9 cellular contexts compared by ENCODE assay signal in genomic region chr14:65321370-65321875, GRCh38.
DNase-seq lines count a peak whose midpoint lies in the region; ATAC-seq and TF ChIP-seq lines count a peak whose summit lies in the region.
"Had no signal": no experiment of that assay in that cellular context is flagged by ENCODE, and none has a peak within 500 bp of the region (broad histone marks: within the 10 kb centered on the region; RNA-seq: fewer than 3 reads in every experiment).

No MANE protein-coding gene starts in this region.

- TF ChIP-seq CTCF in Calu3 (IDR thresholded peaks at IDR 0.05; ENCODE audit: unreplicated experiment) (no peak), endothelial cell (IDR thresholded peaks at IDR 0.05; ENCODE audit: unreplicated experiment) (no peak)

- H3K4me3 Mint-ChIP-seq in Calu3 (ENCODE audit: low read depth, unreplicated experiment) (no peak overlapping the region), endothelial cell (ENCODE audit: unreplicated experiment) (no peak overlapping the region)
- peak overlapping the region; percentile 32 for H3K4me3 Mint-ChIP-seq in activated T-helper 17 cell treated with anti-CD3 and anti-CD28 coated beads, Interleukin-2, amount 50 U/mL, for 72 hours

- CTCF ChIA-PET in Calu3 (lab: Charles Lee): interaction anchor here (0.7 to 1.6 kb wide), 3 partner anchors 17 to 91 kb away, joined by 3 to 4 read pairs (median 3); no protein-coding TSS in a partner anchor

- H3K27ac Mint-ChIP-seq in Calu3 (ENCODE audit: unreplicated experiment) (peak overlapping the region; percentile 4), endothelial cell (ENCODE audit: unreplicated experiment) (no peak overlapping the region)
- H3K27ac Mint-ChIP-seq in activated T-helper 17 cell treated with anti-CD3 and anti-CD28 coated beads, Interleukin-2, amount 50 U/mL, for 72 hours: peak overlapping the region; percentile 54

- ATAC-seq in GM19395 (IDR thresholded peaks at IDR 0.05; ENCODE audit: unreplicated experiment) (peak; percentile 47), HG03378 (IDR thresholded peaks at IDR 0.05; ENCODE audit: unreplicated experiment) (peak; percentile 45)
- ATAC-seq in activated T-helper 17 cell treated with anti-CD3 and anti-CD28 coated beads, Interleukin-2, amount 50 U/mL, for 72 hours (replicated peaks): peak; percentile 85

- intact Hi-C loops in Calu3 (cut with micrococcal nuclease; ENCODE audit: unreplicated experiment): no loop called here

- no peak for DNase-seq in Calu3
- DNase-seq in endothelial cell (ENCODE audit: low spot score): no peak
- DNase-seq in NCI-H1105 treated with DMSO at 0.1 percent for 48 hours (lab: John Stamatoyannopoulos, UW): no peak
- no peak for DNase-seq in NCI-H2171 (lab: John Stamatoyannopoulos, UW)
- DNase-seq in NCI-H524 (lab: John Stamatoyannopoulos, UW): no peak
- DNase-seq: GDM1 had no signal

- H3K4me1 Mint-ChIP-seq in Calu3 (ENCODE audit: low read depth, unreplicated experiment) (peaks cover 30% of the 10 kb centered on the region), endothelial cell (ENCODE audit: unreplicated experiment) (no peaks in the 10 kb centered on the region)
- peaks cover 11% of the 10 kb centered on the region for H3K4me1 Mint-ChIP-seq in activated T-helper 17 cell treated with anti-CD3 and anti-CD28 coated beads, Interleukin-2, amount 50 U/mL, for 72 hours

- no peaks in the 10 kb centered on the region for H3K27me3 Mint-ChIP-seq in Calu3 (ENCODE audit: unreplicated experiment)
- no peaks in the 10 kb centered on the region for H3K27me3 Mint-ChIP-seq in activated T-helper 17 cell treated with anti-CD3 and anti-CD28 coated beads, Interleukin-2, amount 50 U/mL, for 72 hours
- no peaks in the 10 kb centered on the region for H3K27me3 Mint-ChIP-seq in endothelial cell (ENCODE audit: unreplicated experiment)

- BruUV-seq in Calu3 (replicated peaks; lab: Mats Ljungman, UMichigan): no TSS peak

- H3K36me3 Mint-ChIP-seq in Calu3 (ENCODE audit: insufficient read depth, unreplicated experiment) (no peaks in the 10 kb centered on the region), endothelial cell (ENCODE audit: low read depth, unreplicated experiment) (no peaks in the 10 kb centered on the region)
- no peaks in the 10 kb centered on the region for H3K36me3 Mint-ChIP-seq in activated T-helper 17 cell treated with anti-CD3 and anti-CD28 coated beads, Interleukin-2, amount 50 U/mL, for 72 hours (ENCODE audit: low read depth)

- H3K9me3 Mint-ChIP-seq in Calu3 (ENCODE audit: low read depth, unreplicated experiment): no peaks in the 10 kb centered on the region
- H3K9me3 Mint-ChIP-seq in activated T-helper 17 cell treated with anti-CD3 and anti-CD28 coated beads, Interleukin-2, amount 50 U/mL, for 72 hours: no peaks in the 10 kb centered on the region
- H3K9me3 Mint-ChIP-seq in endothelial cell (ENCODE audit: unreplicated experiment): no peaks in the 10 kb centered on the region
